Comparison of ENCODE assay signal across 30 cellular contexts in genomic region chr5:74372051-74372450, GRCh38.
"Had no signal": no experiment of that assay in that cellular context is flagged by ENCODE, and none has a peak within 500 bp of the region (broad histone marks: within the 10 kb centered on the region; RNA-seq: fewer than 3 reads in every experiment).

No MANE protein-coding gene starts in this region.

- H3K9me3 Mint-ChIP-seq: immature natural killer cell, natural killer cell, nephron progenitor cell, neural progenitor cell had no signal

- H3K4me1 ChIP-seq: left lung, sigmoid colon, thyroid gland had no signal

- H3K27me3 Mint-ChIP-seq: progenitor cell of endocrine pancreas had no signal

- H3K27ac ChIP-seq: left lung, lower lobe of right lung, neural progenitor cell, neutrophil, ovary, sigmoid colon, stomach, testis, thyroid gland, transverse colon, upper lobe of right lung had no signal

- H3K9me3 ChIP-seq: left lung, lower lobe of right lung, neutrophil, ovary, sigmoid colon, stomach, testis, thyroid gland, transverse colon, upper lobe of right lung had no signal

- H3K36me3 Mint-ChIP-seq: immature natural killer cell, naive B cell, natural killer cell, neural progenitor cell had no signal

- DNase-seq: hypothalamus; immature natural killer cell; kidney; left colon; left lung; lower lobe of right lung; mammary epithelial cell; mesenchymal stem cell; naive B cell; natural killer cell; nephron progenitor cell; occipital lobe; ovary; retina; right cardiac atrium; sigmoid colon; stimulated activated CD4-positive, alpha-beta T cell treated with anti-CD3 and anti-CD28 coated beads, Interleukin-12 subunit alpha, Interleukin-12 subunit beta, amount 100 ng/mL, for 4 hours; stimulated activated CD4-positive, alpha-beta T cell treated with anti-CD3 and anti-CD28 coated beads, Interleukin-15, amount 100 ng/mL, for 24 hours; stimulated activated CD4-positive, alpha-beta T cell treated with anti-CD3 and anti-CD28 coated beads, Interleukin-2, amount 100 ng/mL, for 24 hours; stimulated activated CD4-positive, alpha-beta T cell treated with anti-CD3 and anti-CD28 coated beads, Interleukin-4, amount 100 ng/mL, for 1 hour; stimulated activated naive B cell treated with anti-CD40 and anti-IgM and Interleukin-4, amounts not matched to agents 10 μg/mL and 1 μg/mL and 100 μg/mL, for 72 hours; stimulated activated naive CD8-positive, alpha-beta T cell treated with anti-CD3 and anti-CD28 coated beads, Interleukin-15, Interleukin-2, amounts not matched to agents 100 U/mL and 50 U/mL, for 24 hours; stomach; testis; thyroid gland; transverse colon; upper lobe of right lung had no signal

- H3K4me1 Mint-ChIP-seq: immature natural killer cell, naive B cell, natural killer cell had no signal

- H3K27ac Mint-ChIP-seq: immature natural killer cell; naive B cell; natural killer cell; nephron progenitor cell; neural progenitor cell; progenitor cell of endocrine pancreas; stimulated activated naive B cell treated with anti-CD40 and anti-IgM and Interleukin-4, amounts not matched to agents 10 μg/mL and 1 μg/mL and 100 μg/mL, for 72 hours had no signal

- ATAC-seq: left colon; left lung; lower lobe of right lung; natural killer cell; right cardiac atrium; stimulated activated naive B cell treated with anti-CD40 and anti-IgM and Interleukin-4, amounts not matched to agents 10 μg/mL and 1 μg/mL and 100 μg/mL, for 72 hours; stimulated activated naive CD8-positive, alpha-beta T cell treated with anti-CD3 and anti-CD28 coated beads, Interleukin-15, Interleukin-2, amounts not matched to agents 100 U/mL and 50 U/mL, for 24 hours; upper lobe of right lung had no signal

- H3K4me3 ChIP-seq: left lung, lower lobe of right lung, neural progenitor cell, ovary, sigmoid colon, stomach, testis, thyroid gland, transverse colon, upper lobe of right lung had no signal

- H3K36me3 ChIP-seq: left lung, lower lobe of right lung, neural progenitor cell, neutrophil, ovary, sigmoid colon, stomach, thyroid gland, transverse colon, upper lobe of right lung had no signal

- H3K27me3 ChIP-seq: left lung, neural progenitor cell, neutrophil, ovary, sigmoid colon, stomach, testis, thyroid gland, transverse colon, upper lobe of right lung had no signal

- H3K4me3 Mint-ChIP-seq: immature natural killer cell; naive B cell; natural killer cell; nephron progenitor cell; neural progenitor cell; stimulated activated naive B cell treated with anti-CD40 and anti-IgM and Interleukin-4, amounts not matched to agents 10 μg/mL and 1 μg/mL and 100 μg/mL, for 72 hours had no signal
